In genomic region chr12:21296751-21297406, GRCh38 we compare ENCODE assay signal across 9 cellular contexts. TPM values are rescaled to one million over a fixed set of nuclear protein-coding genes. Genes with fewer than 3 reads are reported as not detected.
DNase-seq lines count a peak whose midpoint lies in the region; ATAC-seq, FAIRE-seq and TF ChIP-seq lines count a peak whose summit lies in the region.
"Had no signal": no experiment of that assay in that cellular context is flagged by ENCODE, and none has a peak within 500 bp of the region (broad histone marks: within the 10 kb centered on the region; RNA-seq: fewer than 3 reads in every experiment).

No MANE protein-coding gene starts in this region.

- H3K9ac ChIP-seq in HepG2 (ENCODE audit: insufficient read depth, low read depth, low read length): no peak overlapping the region

- TF ChIP-seq POLR2A in HepG2 (IDR thresholded peaks at IDR 0.05; ENCODE audit: insufficient read depth in 1 of 2, low read depth in 2 of 2, low read length in 2 of 2): no peak

- no peak overlapping the region for H3K27ac ChIP-seq in HepG2 (ENCODE audit: extremely low read length, insufficient read depth, low read length)

- ATAC-seq in GM19351 (IDR thresholded peaks at IDR 0.05; ENCODE audit: unreplicated experiment): peak; percentile 74
- peak; percentile 53 for ATAC-seq in HG03565 (IDR thresholded peaks at IDR 0.05; ENCODE audit: unreplicated experiment)
- peak; percentile 26 for ATAC-seq in activated T-helper 17 cell treated with anti-CD3 and anti-CD28 coated beads, Interleukin-2, amount 50 U/mL, for 72 hours (replicated peaks)
- peak; percentile 72 for ATAC-seq in HepG2
- no peak for ATAC-seq in left colon

- H3K27me3 ChIP-seq in HepG2 (ENCODE audit: control insufficient read depth in 1 of 2, insufficient read depth in 2 of 2, low read length in 2 of 2): no peaks in the 10 kb centered on the region

- no TSS peak for BruUV-seq in HepG2 (replicated peaks; lab: Mats Ljungman, UMichigan)

- H3K9me3 ChIP-seq in HepG2 (ENCODE audit: low read length): no peaks in the 10 kb centered on the region

- H3K9me3 Mint-ChIP-seq in activated T-helper 17 cell treated with anti-CD3 and anti-CD28 coated beads, Interleukin-2, amount 50 U/mL, for 72 hours: no peaks in the 10 kb centered on the region

- DNase-seq in NCI-H2107 treated with DMSO at 0.1 percent for 48 hours (lab: John Stamatoyannopoulos, UW; ENCODE audit: unreplicated experiment) (peak; percentile 16), NCI-H2107 (lab: John Stamatoyannopoulos, UW) (no peak), HepG2 (ENCODE audit: low spot score) (no peak), SHP77 treated with DMSO at 0.1 percent for 48 hours (lab: John Stamatoyannopoulos, UW) (no peak), left colon (no peak)

- POLR2A ChIA-PET in HepG2 (lab: Yijun Ruan, JAX): no interaction called here

- no peaks in the 10 kb centered on the region for H3K36me3 Mint-ChIP-seq in activated T-helper 17 cell treated with anti-CD3 and anti-CD28 coated beads, Interleukin-2, amount 50 U/mL, for 72 hours (ENCODE audit: low read depth)

- in situ Hi-C loops in HepG2 (cut with HindIII; ENCODE audit: extremely low pct_ligation_motif_present, low pct_unique_long_range_greater_than_20kb): no loop called here

- H4K20me1 ChIP-seq in HepG2 (ENCODE audit: insufficient read depth, low read length): no peaks in the 10 kb centered on the region

- H2AFZ ChIP-seq in HepG2 (ENCODE audit: low read length): no peak overlapping the region

- no peaks in the 10 kb centered on the region for H3K36me3 ChIP-seq in HepG2 (replicated peaks in 1 of 2; ENCODE audit: control insufficient read depth in 1 of 2, insufficient read depth in 2 of 2, low read length in 2 of 2)

- peaks cover 3% of the 10 kb centered on the region for H3K27me3 Mint-ChIP-seq in activated T-helper 17 cell treated with anti-CD3 and anti-CD28 coated beads, Interleukin-2, amount 50 U/mL, for 72 hours

- H3K27ac Mint-ChIP-seq in activated T-helper 17 cell treated with anti-CD3 and anti-CD28 coated beads, Interleukin-2, amount 50 U/mL, for 72 hours: no peak overlapping the region

- no peak overlapping the region for H3K4me3 ChIP-seq in HepG2 (replicated peaks in 1 of 3; ENCODE audit: insufficient read depth in 1 of 3, low read depth in 2 of 3, low read length in 3 of 3)

- TF ChIP-seq EP300 in HepG2 (IDR thresholded peaks at IDR 0.05; ENCODE audit: low read depth in 2 of 2, low read length in 2 of 2) (no peak), HepG2 (CRISPR knock-in tag; IDR thresholded peaks at IDR 0.05; ENCODE audit: borderline replicate concordance) (no peak)

- H3K4me3 Mint-ChIP-seq in activated T-helper 17 cell treated with anti-CD3 and anti-CD28 coated beads, Interleukin-2, amount 50 U/mL, for 72 hours: no peak overlapping the region

- H3K79me2 ChIP-seq in HepG2 (ENCODE audit: insufficient read depth, low read length): no peaks in the 10 kb centered on the region

- 47% methylated on average over 4 of the region's 4 CpGs for WGBS in HepG2 (ENCODE audit: low lambda C conversion rate)

- CTCF ChIA-PET in HepG2 (lab: Yijun Ruan, JAX; ENCODE audit: low intra/inter-chr PET ratio, low total read pairs): interaction anchor here (1.4 kb wide), 1 partner anchor 141 kb away, joined by 3 read pairs; no protein-coding TSS in a partner anchor

- no peak overlapping the region for H3K4me2 ChIP-seq in HepG2 (ENCODE audit: low read depth, low read length)

- TF ChIP-seq CTCF in HepG2 (CRISPR knock-in tag; IDR thresholded peaks at IDR 0.05): peak; percentile 39; the same call in 1 of the 2 replicates

- H3K4me1 ChIP-seq in HepG2 (ENCODE audit: insufficient read depth, low read length): no peaks in the 10 kb centered on the region

- FAIRE-seq in HepG2 (lab: Jason Lieb, UNC): no peak

- H3K4me1 Mint-ChIP-seq in activated T-helper 17 cell treated with anti-CD3 and anti-CD28 coated beads, Interleukin-2, amount 50 U/mL, for 72 hours: peaks cover 5% of the 10 kb centered on the region

- intact Hi-C loops in HepG2 (cut with micrococcal nuclease; ENCODE audit: unreplicated experiment) (loop anchor here (5.0 kb wide), 2 partner anchors 140 to 385 kb away; partner anchors contain the start of gene PYROXD1), left colon (cut with DNase I, micrococcal nuclease) (no loop called here)

- TF ChIP-seq RAD21 in HepG2 (CRISPR knock-in tag; IDR thresholded peaks at IDR 0.05): no peak

TF ChIP-seq in HepG2, 621 proteins besides CTCF, POLR2A, EP300 and RAD21:
- TF ChIP-seq STAG1 (CRISPR knock-in tag; IDR thresholded peaks at IDR 0.05): 0 out of 2 replicates have a peak, but pooled peaks have one; percentile 19
- TF ChIP-seq SMC3 (IDR thresholded peaks at IDR 0.05; ENCODE audit: low read length): 0 out of 2 replicates have a peak, but pooled peaks have one; percentile 5
- TF ChIP-seq ZNF354B (CRISPR knock-in tag; IDR thresholded peaks at IDR 0.05): no peak
TF ChIP-seq in HepG2: peak in this region for 2.

RNA-seq across cellular contexts. Expression of gene SLCO1A2, which starts 37.8 kb away (rescaled TPM):
- not detected for total RNA-seq in activated T-helper 17 cell treated with anti-CD3 and anti-CD28 coated beads, Interleukin-2, amount 50 U/mL, for 72 hours
- total RNA-seq in HepG2 (2016; rRNA removed; fragmentation: Illumina TruSeq; extraction: Trizol): not detected in 2 replicates
- not detected in 2 replicates for total RNA-seq in HepG2 (2016; cell fraction: cytosol; rRNA removed; fragmentation: Illumina TruSeq; extraction: Trizol; ENCODE audit: low read depth)
- total RNA-seq in HepG2 (2016; cell fraction: insoluble cytoplasmic fraction; rRNA removed; fragmentation: Illumina TruSeq; extraction: Trizol): not detected in 2 replicates
- total RNA-seq in HepG2 (2016; cell fraction: membrane; rRNA removed; fragmentation: Illumina TruSeq; extraction: Trizol): not detected in 2 replicates
- not detected in 2 replicates for total RNA-seq in HepG2 (2016; cell fraction: nucleus; rRNA removed; fragmentation: Illumina TruSeq; extraction: Trizol)
- not detected in 2 replicates for polyA plus RNA-seq in HepG2 (2011; rRNA removed)
- not detected in 2 replicates for polyA plus RNA-seq in HepG2 (2011; cell fraction: cytosol; rRNA removed)
- not detected in 2 replicates for polyA plus RNA-seq in HepG2 (2011; cell fraction: nucleus; rRNA removed)
- polyA plus RNA-seq in HepG2 (2012): not detected in 2 replicates
- not detected in 2 replicates for polyA plus RNA-seq in HepG2 (2016; cell fraction: cytosol; fragmentation: Illumina TruSeq; extraction: Trizol; ENCODE audit: low read depth)
- not detected in 2 replicates for polyA plus RNA-seq in HepG2 (2016; cell fraction: insoluble cytoplasmic fraction; fragmentation: Illumina TruSeq; extraction: Trizol; ENCODE audit: low read depth)
- polyA plus RNA-seq in HepG2 (2016; cell fraction: membrane; fragmentation: Illumina TruSeq; extraction: Trizol; ENCODE audit: low read depth): not detected in 2 replicates
- not detected in 2 replicates for polyA plus RNA-seq in HepG2 (2016; cell fraction: nucleus; fragmentation: Illumina TruSeq; extraction: Trizol; ENCODE audit: insufficient read depth, low read depth)
- 0.60 TPM in 1 of 2 replicates, not detected in the other for polyA minus RNA-seq in HepG2 (2011; rRNA and poly(A)+ RNA removed; ENCODE audit: low replicate concordance)
- not detected in 2 replicates for polyA minus RNA-seq in HepG2 (2011; cell fraction: cytosol; rRNA and poly(A)+ RNA removed)
- not detected in 2 replicates for polyA minus RNA-seq in HepG2 (2011; cell fraction: nucleus; rRNA and poly(A)+ RNA removed)
- not detected for total RNA-seq in left colon
- total RNA-seq: Daoy had no signal
